ENCODE assay signal across 9 cellular contexts in the genomic region with DNA sequence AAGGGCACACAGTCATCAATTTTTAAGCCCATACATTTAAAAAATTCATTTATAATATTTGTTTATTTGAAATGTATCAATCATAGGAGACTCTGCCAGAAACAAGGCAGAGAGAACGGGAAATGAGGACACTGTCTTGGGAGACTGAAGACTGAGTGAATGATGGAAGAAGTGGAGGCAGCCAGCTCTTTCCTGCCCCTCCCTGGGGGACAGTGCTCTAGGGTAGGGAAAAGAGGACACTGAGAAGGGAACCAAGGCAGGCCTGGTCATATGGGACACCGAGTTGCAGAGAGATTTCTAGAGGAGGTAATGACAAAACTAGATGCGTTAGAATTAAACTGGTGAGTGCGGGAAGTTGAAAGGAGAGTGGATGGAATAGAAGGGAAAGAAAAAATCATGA. TPM values are rescaled to one million over a fixed set of nuclear protein-coding genes. Genes with fewer than 3 reads are reported as not detected.
DNase-seq lines count a peak whose midpoint lies in the region; ATAC-seq and TF ChIP-seq lines count a peak whose summit lies in the region.
"Had no signal": no experiment of that assay in that cellular context is flagged by ENCODE, and none has a peak within 500 bp of the region (broad histone marks: within the 10 kb centered on the region; RNA-seq: fewer than 3 reads in every experiment).

No MANE protein-coding gene starts in this region.

- no peaks in the 10 kb centered on the region for H3K9me2 ChIP-seq in PC-3 (replicated peaks; ENCODE audit: low read length)

- no TSS peak for BruUV-seq in PC-3 (replicated peaks; lab: Mats Ljungman, UMichigan)

- H3K79me2 ChIP-seq in PC-3 (ENCODE audit: low read length), result no peaks in the 10 kb centered on the region

- H3K4me2 ChIP-seq in PC-3 (ENCODE audit: low read length), result peak overlapping the region; percentile 23

- H3K4me1 ChIP-seq in PC-3 (ENCODE audit: insufficient read depth, low read length), result peaks cover 33% of the 10 kb centered on the region
- peaks cover 15% of the 10 kb centered on the region for H3K4me1 ChIP-seq in body of pancreas
- peaks cover 9% of the 10 kb centered on the region for H3K4me1 ChIP-seq in mesodermal cell (ENCODE audit: control insufficient read depth, insufficient read depth, low read length, poor library complexity, severe bottlenecking)
- H3K4me1 ChIP-seq in subcutaneous abdominal adipose tissue (ENCODE audit: control insufficient read depth in 5 of 5, insufficient read depth in 5 of 5, low read length in 5 of 5), result peaks cover 12 to 33% (median 24%) of the 10 kb centered on the region in 5 donors

- H2AFZ ChIP-seq in PC-3 (ENCODE audit: low read length), result no peak overlapping the region

- H3K9ac ChIP-seq in PC-3 (ENCODE audit: low read length), result peak overlapping the region; percentile 71
- H3K9ac ChIP-seq in subcutaneous abdominal adipose tissue (ENCODE audit: low read length in 5 of 5), result peak overlapping the region in 1 of 5 donors; percentile 54

- intact Hi-C loops in PC-3 (cut with micrococcal nuclease) (loop anchor here (5.0 kb wide), 1 partner anchor 34 kb away; no protein-coding TSS in a partner anchor), body of pancreas (cut with DNase I) (no loop called here)

- ATAC-seq in PC-3, result no peak
- ATAC-seq in body of pancreas, result peak; percentile 13
- ATAC-seq in HG03521 (IDR thresholded peaks at IDR 0.05; ENCODE audit: unreplicated experiment), result no peak
- ATAC-seq in GM19035 (IDR thresholded peaks at IDR 0.05; ENCODE audit: unreplicated experiment), result no peak

- no peaks in the 10 kb centered on the region for H4K20me1 ChIP-seq in PC-3 (ENCODE audit: low read length)

- H3K36me3 ChIP-seq in PC-3 (ENCODE audit: low read depth, low read length) (no peaks in the 10 kb centered on the region), body of pancreas (replicated peaks in 1 of 2; ENCODE audit: insufficient read depth in 1 of 2, low read depth in 2 of 2) (no peaks in the 10 kb centered on the region), mesodermal cell (ENCODE audit: control insufficient read depth, insufficient read depth, low read length) (no peaks in the 10 kb centered on the region), subcutaneous abdominal adipose tissue (ENCODE audit: control insufficient read depth in 5 of 5, insufficient read depth in 5 of 5, low read length in 5 of 5) (no peaks in the 10 kb centered on the region)

- no peak for TF ChIP-seq POLR2A in body of pancreas (IDR thresholded peaks at IDR 0.05)

- H3K4me3 ChIP-seq in PC-3 (ENCODE audit: low read length) (no peak overlapping the region), body of pancreas (no peak overlapping the region), mesodermal cell (ENCODE audit: extremely low read depth, insufficient read depth, low read length, poor library complexity, severe bottlenecking) (no peak overlapping the region), subcutaneous abdominal adipose tissue (ENCODE audit: low read depth in 1 of 5, low read length in 5 of 5) (no peak overlapping the region)

- WGBS in body of pancreas, 2 donors, result 75 to 78% methylated on average over 4 of the region's 4 CpGs
- WGBS in mesodermal cell (ENCODE audit: insufficient coverage in 2 of 2), 2 experiments, result 77 to 94% methylated on average over 3 to 4 of the region's 4 CpGs

- H3K9me3 ChIP-seq in PC-3 (ENCODE audit: low read length) (no peaks in the 10 kb centered on the region), body of pancreas (no peaks in the 10 kb centered on the region), mesodermal cell (ENCODE audit: control insufficient read depth, low read length) (no peaks in the 10 kb centered on the region), subcutaneous abdominal adipose tissue (ENCODE audit: control insufficient read depth in 5 of 5, low read length in 5 of 5) (no peaks in the 10 kb centered on the region)

- H3K27me3 ChIP-seq in PC-3 (ENCODE audit: low read length) (no peaks in the 10 kb centered on the region), body of pancreas (no peaks in the 10 kb centered on the region), subcutaneous abdominal adipose tissue (ENCODE audit: control insufficient read depth in 5 of 5, insufficient read depth in 4 of 5, low read length in 5 of 5) (no peaks in the 10 kb centered on the region)

- H3K27ac ChIP-seq in PC-3 (ENCODE audit: low read length) (peak overlapping the region; percentile 86), body of pancreas (peak overlapping the region in 1 of 4 donors; percentile 63), mesodermal cell (ENCODE audit: low read depth, low read length, severe bottlenecking) (peak overlapping the region; percentile 70), subcutaneous abdominal adipose tissue (ENCODE audit: low read depth, low read length) (peak overlapping the region; percentile 50)

- TF ChIP-seq CTCF in PC-3 (conservative IDR thresholded peaks at IDR 0.05; ENCODE audit: low read depth, low read length) (no peak), body of pancreas (IDR thresholded peaks at IDR 0.05) (no peak)

- no peak for DNase-seq in PC-3
- DNase-seq in body of pancreas, result no peak
- no peak for DNase-seq in NCI-H1930 (lab: John Stamatoyannopoulos, UW)
- DNase-seq: activated T-cell treated with anti-CD3 and anti-CD28 coated beads, Interleukin-2, amount 50 U/mL, for 1 hour; NCI-H2171 had no signal

- no peaks in the 10 kb centered on the region for H3F3A ChIP-seq in PC-3 (ENCODE audit: low read length, unreplicated experiment)

- POLR2A ChIA-PET in PC-3 (lab: Charles Lee; ENCODE audit: unreplicated experiment), result no interaction called here

- CTCF ChIA-PET in PC-3 (lab: Charles Lee), result no interaction called here

RNA-seq across cellular contexts. Expression of gene EEIG2, which starts 31.6 kb away (rescaled TPM):
- total RNA-seq in PC-3 (2014; rRNA removed) (5.2 and 6.2 TPM in 2 replicates), body of pancreas (1 to 10 TPM; 7.0 to 9.2 TPM)
- 12.9 TPM for polyA plus RNA-seq in mesodermal cell (2013, experiment 1 of 2)
- 12.0 TPM for polyA plus RNA-seq in mesodermal cell (2013, experiment 2 of 2)
